ENCODE assay signal across 1 cellular context in the genomic region with DNA sequence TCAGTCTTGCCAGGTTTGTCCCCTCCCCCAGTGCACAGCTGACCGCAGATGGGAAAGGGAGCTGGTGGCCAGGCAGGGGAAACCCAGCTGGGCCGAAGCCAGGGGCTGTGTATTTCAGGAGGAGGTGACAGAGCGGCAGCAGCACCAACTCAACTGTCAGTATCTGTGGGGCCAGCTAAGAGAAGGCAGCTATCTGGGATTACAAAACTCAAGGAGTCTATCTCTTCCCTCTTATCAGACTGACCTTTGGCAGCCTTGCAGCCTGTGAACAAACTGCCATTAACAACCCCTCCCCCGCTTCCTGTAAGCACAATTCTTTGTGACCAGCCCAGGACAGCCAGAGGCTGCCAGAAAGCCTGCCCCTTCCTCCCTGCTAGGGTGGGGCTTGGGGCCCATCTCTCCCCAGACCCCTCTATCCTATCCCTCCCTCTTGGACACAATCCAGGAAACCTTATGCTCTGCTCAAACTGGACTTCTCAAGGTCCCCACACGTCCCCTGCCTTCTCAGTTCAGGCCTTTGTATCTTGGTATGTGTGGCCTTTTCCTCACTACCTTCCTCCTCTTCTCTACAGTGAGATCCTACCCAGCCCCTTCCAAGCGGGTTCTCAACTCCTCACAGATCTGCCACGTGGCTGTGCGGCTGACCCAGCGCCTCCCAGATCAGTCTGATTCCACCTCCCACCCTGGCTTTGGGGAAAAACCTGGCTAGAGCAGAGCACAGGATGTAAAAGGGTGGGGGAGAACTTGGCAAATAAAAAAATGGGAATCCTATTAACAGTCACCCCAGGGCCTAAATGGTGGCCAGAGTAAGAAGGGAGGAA.
TF ChIP-seq lines count a peak whose summit lies in the region.

No MANE protein-coding gene starts in this region.

TF ChIP-seq in HepG2, 621 proteins besides CTCF, POLR2A, EP300 and RAD21 (continued from another document and continues in another):
- TF ChIP-seq, protein P1, sequence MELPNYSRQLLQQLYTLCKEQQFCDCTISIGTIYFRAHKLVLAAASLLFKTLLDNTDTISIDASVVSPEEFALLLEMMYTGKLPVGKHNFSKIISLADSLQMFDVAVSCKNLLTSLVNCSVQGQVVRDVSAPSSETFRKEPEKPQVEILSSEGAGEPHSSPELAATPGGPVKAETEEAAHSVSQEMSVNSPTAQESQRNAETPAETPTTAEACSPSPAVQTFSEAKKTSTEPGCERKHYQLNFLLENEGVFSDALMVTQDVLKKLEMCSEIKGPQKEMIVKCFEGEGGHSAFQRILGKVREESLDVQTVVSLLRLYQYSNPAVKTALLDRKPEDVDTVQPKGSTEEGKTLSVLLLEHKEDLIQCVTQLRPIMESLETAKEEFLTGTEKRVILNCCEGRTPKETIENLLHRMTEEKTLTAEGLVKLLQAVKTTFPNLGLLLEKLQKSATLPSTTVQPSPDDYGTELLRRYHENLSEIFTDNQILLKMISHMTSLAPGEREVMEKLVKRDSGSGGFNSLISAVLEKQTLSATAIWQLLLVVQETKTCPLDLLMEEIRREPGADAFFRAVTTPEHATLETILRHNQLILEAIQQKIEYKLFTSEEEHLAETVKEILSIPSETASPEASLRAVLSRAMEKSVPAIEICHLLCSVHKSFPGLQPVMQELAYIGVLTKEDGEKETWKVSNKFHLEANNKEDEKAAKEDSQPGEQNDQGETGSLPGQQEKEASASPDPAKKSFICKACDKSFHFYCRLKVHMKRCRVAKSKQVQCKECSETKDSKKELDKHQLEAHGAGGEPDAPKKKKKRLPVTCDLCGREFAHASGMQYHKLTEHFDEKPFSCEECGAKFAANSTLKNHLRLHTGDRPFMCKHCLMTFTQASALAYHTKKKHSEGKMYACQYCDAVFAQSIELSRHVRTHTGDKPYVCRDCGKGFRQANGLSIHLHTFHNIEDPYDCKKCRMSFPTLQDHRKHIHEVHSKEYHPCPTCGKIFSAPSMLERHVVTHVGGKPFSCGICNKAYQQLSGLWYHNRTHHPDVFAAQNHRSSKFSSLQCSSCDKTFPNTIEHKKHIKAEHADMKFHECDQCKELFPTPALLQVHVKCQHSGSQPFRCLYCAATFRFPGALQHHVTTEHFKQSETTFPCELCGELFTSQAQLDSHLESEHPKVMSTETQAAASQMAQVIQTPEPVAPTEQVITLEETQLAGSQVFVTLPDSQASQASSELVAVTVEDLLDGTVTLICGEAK (IDR thresholded peaks at IDR 0.05): no peak
- TF ChIP-seq, protein P1 (CRISPR knock-in tag; IDR thresholded peaks at IDR 0.05): no peak; the same call in none of the 2 replicates
- no peak; the same call in 1 of the 2 replicates for TF ChIP-seq ZFP37 (CRISPR knock-in tag; IDR thresholded peaks at IDR 0.05; ENCODE audit: borderline replicate concordance)
- TF ChIP-seq, protein P2, sequence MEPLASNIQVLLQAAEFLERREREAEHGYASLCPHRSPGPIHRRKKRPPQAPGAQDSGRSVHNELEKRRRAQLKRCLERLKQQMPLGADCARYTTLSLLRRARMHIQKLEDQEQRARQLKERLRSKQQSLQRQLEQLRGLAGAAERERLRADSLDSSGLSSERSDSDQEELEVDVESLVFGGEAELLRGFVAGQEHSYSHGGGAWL (CRISPR knock-in tag; IDR thresholded peaks at IDR 0.05): peak; percentile 34; the same call in 1 of the 2 replicates
- no peak; the same call in 1 of the 2 replicates for TF ChIP-seq ZNF800 (CRISPR knock-in tag; IDR thresholded peaks at IDR 0.05)
- TF ChIP-seq CREB3 (CRISPR knock-in tag; IDR thresholded peaks at IDR 0.05): no peak
- no peak; a peak in 2 of 4 replicates for TF ChIP-seq MAFK (conservative IDR thresholded peaks at IDR 0.05 in 1 of 2, IDR thresholded peaks at IDR 0.05 in 1 of 2; ENCODE audit: low read length in 2 of 2)
- TF ChIP-seq CENPBD1 (CRISPR knock-in tag; IDR thresholded peaks at IDR 0.05; ENCODE audit: borderline replicate concordance, low read depth): no peak; the same call in none of the 2 replicates
- no peak for TF ChIP-seq ZNF841 (CRISPR knock-in tag; IDR thresholded peaks at IDR 0.05; ENCODE audit: borderline replicate concordance)
- TF ChIP-seq CAMTA2 (CRISPR knock-in tag; IDR thresholded peaks at IDR 0.05; ENCODE audit: borderline replicate concordance): 0 out of 2 replicates have a peak, but pooled peaks have one; percentile 40
- no peak; the same call in 1 of the 2 replicates for TF ChIP-seq NKX3-1 (CRISPR knock-in tag; IDR thresholded peaks at IDR 0.05)
- TF ChIP-seq, protein P3, sequence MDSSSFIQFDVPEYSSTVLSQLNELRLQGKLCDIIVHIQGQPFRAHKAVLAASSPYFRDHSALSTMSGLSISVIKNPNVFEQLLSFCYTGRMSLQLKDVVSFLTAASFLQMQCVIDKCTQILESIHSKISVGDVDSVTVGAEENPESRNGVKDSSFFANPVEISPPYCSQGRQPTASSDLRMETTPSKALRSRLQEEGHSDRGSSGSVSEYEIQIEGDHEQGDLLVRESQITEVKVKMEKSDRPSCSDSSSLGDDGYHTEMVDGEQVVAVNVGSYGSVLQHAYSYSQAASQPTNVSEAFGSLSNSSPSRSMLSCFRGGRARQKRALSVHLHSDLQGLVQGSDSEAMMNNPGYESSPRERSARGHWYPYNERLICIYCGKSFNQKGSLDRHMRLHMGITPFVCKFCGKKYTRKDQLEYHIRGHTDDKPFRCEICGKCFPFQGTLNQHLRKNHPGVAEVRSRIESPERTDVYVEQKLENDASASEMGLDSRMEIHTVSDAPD (CRISPR knock-in tag; IDR thresholded peaks at IDR 0.05): peak; percentile 93
- TF ChIP-seq ZFP41 (CRISPR knock-in tag; IDR thresholded peaks at IDR 0.05; ENCODE audit: borderline replicate concordance): no peak
- TF ChIP-seq ZNF224 (CRISPR knock-in tag; IDR thresholded peaks at IDR 0.05): peak; percentile 19; the same call in 1 of the 2 replicates
- peak; percentile 64; the same call in 1 of the 2 replicates for TF ChIP-seq ZNF891 (CRISPR knock-in tag; IDR thresholded peaks at IDR 0.05)
- no peak for TF ChIP-seq ZNF720 (CRISPR knock-in tag; IDR thresholded peaks at IDR 0.05)
- TF ChIP-seq ZNF234 (CRISPR knock-in tag; conservative IDR thresholded peaks at IDR 0.05): no peak
- peak; percentile 93 for TF ChIP-seq ZNF670 (CRISPR knock-in tag; IDR thresholded peaks at IDR 0.05; ENCODE audit: borderline replicate concordance)
- peak; percentile 93 for TF ChIP-seq GTF3A (CRISPR knock-in tag; conservative IDR thresholded peaks at IDR 0.05)
- no peak for TF ChIP-seq PHB2 (IDR thresholded peaks at IDR 0.05; ENCODE audit: partially characterized antibody)
- peak; percentile 96; the same call in 1 of the 2 replicates for TF ChIP-seq ZNF772 (CRISPR knock-in tag; IDR thresholded peaks at IDR 0.05)
- TF ChIP-seq ESRRA (CRISPR knock-in tag; IDR thresholded peaks at IDR 0.05; ENCODE audit: low read depth): 0 out of 2 replicates have a peak, but pooled peaks have one; percentile 74
- peak; percentile 88 for TF ChIP-seq MXD4 (CRISPR knock-in tag; IDR thresholded peaks at IDR 0.05)
- no peak for TF ChIP-seq ZNF549 (CRISPR knock-in tag; IDR thresholded peaks at IDR 0.05)
- peak; percentile 92; the same call in 1 of the 2 replicates for TF ChIP-seq RARG (CRISPR knock-in tag; IDR thresholded peaks at IDR 0.05; ENCODE audit: low read depth)
- TF ChIP-seq MBNL3 (CRISPR knock-in tag; conservative IDR thresholded peaks at IDR 0.05): no peak
- no peak; the same call in 1 of the 2 replicates for TF ChIP-seq ZNF709 (CRISPR knock-in tag; IDR thresholded peaks at IDR 0.05)
- TF ChIP-seq CBX2 (IDR thresholded peaks at IDR 0.05; ENCODE audit: low read depth, low read length): no peak
- no peak for TF ChIP-seq CBX2 (CRISPR knock-in tag; IDR thresholded peaks at IDR 0.05; ENCODE audit: low read depth)
- TF ChIP-seq EED (CRISPR knock-in tag; IDR thresholded peaks at IDR 0.05): 0 out of 2 replicates have a peak, but pooled peaks have one; percentile 21
- TF ChIP-seq, protein P4, sequence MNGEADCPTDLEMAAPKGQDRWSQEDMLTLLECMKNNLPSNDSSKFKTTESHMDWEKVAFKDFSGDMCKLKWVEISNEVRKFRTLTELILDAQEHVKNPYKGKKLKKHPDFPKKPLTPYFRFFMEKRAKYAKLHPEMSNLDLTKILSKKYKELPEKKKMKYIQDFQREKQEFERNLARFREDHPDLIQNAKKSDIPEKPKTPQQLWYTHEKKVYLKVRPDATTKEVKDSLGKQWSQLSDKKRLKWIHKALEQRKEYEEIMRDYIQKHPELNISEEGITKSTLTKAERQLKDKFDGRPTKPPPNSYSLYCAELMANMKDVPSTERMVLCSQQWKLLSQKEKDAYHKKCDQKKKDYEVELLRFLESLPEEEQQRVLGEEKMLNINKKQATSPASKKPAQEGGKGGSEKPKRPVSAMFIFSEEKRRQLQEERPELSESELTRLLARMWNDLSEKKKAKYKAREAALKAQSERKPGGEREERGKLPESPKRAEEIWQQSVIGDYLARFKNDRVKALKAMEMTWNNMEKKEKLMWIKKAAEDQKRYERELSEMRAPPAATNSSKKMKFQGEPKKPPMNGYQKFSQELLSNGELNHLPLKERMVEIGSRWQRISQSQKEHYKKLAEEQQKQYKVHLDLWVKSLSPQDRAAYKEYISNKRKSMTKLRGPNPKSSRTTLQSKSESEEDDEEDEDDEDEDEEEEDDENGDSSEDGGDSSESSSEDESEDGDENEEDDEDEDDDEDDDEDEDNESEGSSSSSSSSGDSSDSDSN (CRISPR knock-in tag; IDR thresholded peaks at IDR 0.05): peak; percentile 85
- TF ChIP-seq, protein P5, sequence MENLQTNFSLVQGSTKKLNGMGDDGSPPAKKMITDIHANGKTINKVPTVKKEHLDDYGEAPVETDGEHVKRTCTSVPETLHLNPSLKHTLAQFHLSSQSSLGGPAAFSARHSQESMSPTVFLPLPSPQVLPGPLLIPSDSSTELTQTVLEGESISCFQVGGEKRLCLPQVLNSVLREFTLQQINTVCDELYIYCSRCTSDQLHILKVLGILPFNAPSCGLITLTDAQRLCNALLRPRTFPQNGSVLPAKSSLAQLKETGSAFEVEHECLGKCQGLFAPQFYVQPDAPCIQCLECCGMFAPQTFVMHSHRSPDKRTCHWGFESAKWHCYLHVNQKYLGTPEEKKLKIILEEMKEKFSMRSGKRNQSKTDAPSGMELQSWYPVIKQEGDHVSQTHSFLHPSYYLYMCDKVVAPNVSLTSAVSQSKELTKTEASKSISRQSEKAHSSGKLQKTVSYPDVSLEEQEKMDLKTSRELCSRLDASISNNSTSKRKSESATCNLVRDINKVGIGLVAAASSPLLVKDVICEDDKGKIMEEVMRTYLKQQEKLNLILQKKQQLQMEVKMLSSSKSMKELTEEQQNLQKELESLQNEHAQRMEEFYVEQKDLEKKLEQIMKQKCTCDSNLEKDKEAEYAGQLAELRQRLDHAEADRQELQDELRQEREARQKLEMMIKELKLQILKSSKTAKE (CRISPR knock-in tag; IDR thresholded peaks at IDR 0.05; ENCODE audit: borderline replicate concordance): peak; percentile 81
- TF ChIP-seq, protein P6, sequence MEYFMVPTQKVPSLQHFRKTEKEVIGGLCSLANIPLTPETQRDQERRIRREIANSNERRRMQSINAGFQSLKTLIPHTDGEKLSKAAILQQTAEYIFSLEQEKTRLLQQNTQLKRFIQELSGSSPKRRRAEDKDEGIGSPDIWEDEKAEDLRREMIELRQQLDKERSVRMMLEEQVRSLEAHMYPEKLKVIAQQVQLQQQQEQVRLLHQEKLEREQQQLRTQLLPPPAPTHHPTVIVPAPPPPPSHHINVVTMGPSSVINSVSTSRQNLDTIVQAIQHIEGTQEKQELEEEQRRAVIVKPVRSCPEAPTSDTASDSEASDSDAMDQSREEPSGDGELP (IDR thresholded peaks at IDR 0.05; ENCODE audit: borderline replicate concordance, low read depth): peak; percentile 100
- no peak for TF ChIP-seq SMAD9 (CRISPR knock-in tag; IDR thresholded peaks at IDR 0.05)
